ENCODE assay signal across 11 cellular contexts in the genomic region with DNA sequence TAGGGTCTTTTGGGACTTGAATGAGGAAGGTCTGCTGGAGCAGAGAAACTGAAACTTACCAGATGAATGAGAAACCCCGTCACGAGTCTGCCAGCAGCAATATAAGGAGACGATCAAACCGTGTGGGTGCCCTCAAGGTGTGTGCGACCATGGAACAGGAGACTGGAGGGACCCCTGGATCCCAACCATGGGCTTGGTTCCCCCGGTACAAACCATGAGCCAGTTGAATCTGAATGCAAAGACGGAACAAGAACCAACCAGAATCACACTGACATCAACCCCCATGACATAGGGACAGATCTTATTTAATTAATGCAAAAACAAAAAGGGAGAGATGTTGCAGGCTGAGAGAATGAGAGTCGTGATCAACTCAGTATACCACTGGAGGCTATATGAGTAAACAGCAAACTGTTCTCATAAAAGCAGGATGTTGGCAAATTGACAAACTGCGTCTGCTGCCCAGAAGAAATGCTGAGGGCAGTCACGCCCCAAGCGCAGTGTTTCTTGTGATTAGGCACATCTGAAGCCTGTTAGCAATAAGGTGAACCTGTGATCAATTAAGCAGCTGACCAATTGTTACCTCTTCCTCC.
DNase-seq lines count a peak whose midpoint lies in the region; ATAC-seq, FAIRE-seq and TF ChIP-seq lines count a peak whose summit lies in the region.
"Had no signal": no experiment of that assay in that cellular context is flagged by ENCODE, and none has a peak within 500 bp of the region (broad histone marks: within the 10 kb centered on the region; RNA-seq: fewer than 3 reads in every experiment).

No MANE protein-coding gene starts in this region.

- CTCF ChIA-PET in A549 (lab: Yijun Ruan, JAX): no interaction called here

- peak overlapping the region; percentile 76 for H3K4me2 ChIP-seq in A549

- H3K4me3 ChIP-seq in A549 (peak overlapping the region; percentile 39), SK-N-MC (peak overlapping the region; percentile 59), pancreas (no peak overlapping the region)
- H3K4me3 ChIP-seq: testis had no signal

- intact Hi-C loops in pancreas (cut with DNase I): no loop called here

- H3K9me3 ChIP-seq in A549 (no peaks in the 10 kb centered on the region), SK-N-MC (ENCODE audit: low read depth, low read length) (no peaks in the 10 kb centered on the region), pancreas (no peaks in the 10 kb centered on the region)
- H3K9me3 ChIP-seq: testis had no signal

- POLR2A ChIA-PET in A549 (lab: Yijun Ruan, JAX): no interaction called here

- TF ChIP-seq RAD21 in A549 (conservative IDR thresholded peaks at IDR 0.05 in 1 of 2, IDR thresholded peaks at IDR 0.05 in 1 of 2): no peak

- TF ChIP-seq CTCF in A549 (IDR thresholded peaks at IDR 0.05): no peak
- no peak for TF ChIP-seq CTCF in pancreas (IDR thresholded peaks at IDR 0.05)

- DNase-seq in A549 (ENCODE audit: low read depth in 1 of 2, low spot score in 1 of 2) (peak in 1 of 2 experiments; percentile 13), SK-N-MC (ENCODE audit: low read depth, low spot score) (no peak), iPS-NIHi11 (ENCODE audit: low spot score) (no peak), pancreas (no peak), germinal center (ENCODE audit: low spot score) (no peak), Kasumi-1 (lab: John Stamatoyannopoulos, UW) (no peak)
- DNase-seq: stimulated activated CD4-positive, alpha-beta T cell treated with anti-CD3 and anti-CD28 coated beads, Interleukin-4, amount 100 ng/mL, for 1 hour; testis had no signal

- FAIRE-seq in A549 (lab: Jason Lieb, UNC) (no peak), pancreas (lab: Jason Lieb, UNC) (no peak)
- FAIRE-seq: HTR-8/SVneo had no signal

- H3K4me1 ChIP-seq in A549 (no peaks in the 10 kb centered on the region), pancreas (no peaks in the 10 kb centered on the region)
- H3K4me1 ChIP-seq: testis had no signal

- H3K27me3 ChIP-seq in pancreas: no peaks in the 10 kb centered on the region
- H3K27me3 ChIP-seq: testis had no signal

- H3K36me3 ChIP-seq in SK-N-MC (ENCODE audit: insufficient read depth, low read length) (no peaks in the 10 kb centered on the region), pancreas (no peaks in the 10 kb centered on the region)

- ATAC-seq in A549: peak; percentile 51 to 56; a peak in 5 of 6 replicates
- ATAC-seq in GM18519 (IDR thresholded peaks at IDR 0.05; ENCODE audit: low FRiP score, unreplicated experiment): peak; percentile 26
- peak; percentile 39 for ATAC-seq in HG03103 (IDR thresholded peaks at IDR 0.05; ENCODE audit: low read depth, unreplicated experiment)
- no peak for ATAC-seq in pancreas

- no peak for TF ChIP-seq EP300 in A549 (IDR thresholded peaks at IDR 0.05)

- H3K27ac ChIP-seq in A549 (no peak overlapping the region), SK-N-MC (peak overlapping the region; percentile 72), pancreas (no peak overlapping the region)
- H3K27ac ChIP-seq: testis had no signal

- no peak overlapping the region for H3K9ac ChIP-seq in SK-N-MC (ENCODE audit: insufficient read length)

- no peak for TF ChIP-seq POLR2A in A549 (IDR thresholded peaks at IDR 0.05; ENCODE audit: low read length)

- WGBS in A549 (ENCODE audit: missing lambda C conversion rate): 2% methylated on average over 11 of the region's 11 CpGs
- whole genome bisulfite sequencing in pancreas, 2 donors: 57 to 67% methylated on average over 11 of the region's 11 CpGs

TF ChIP-seq in A549, 52 proteins besides CTCF, POLR2A, EP300 and RAD21:
- TF ChIP-seq JUN (IDR thresholded peaks at IDR 0.05): no peak
- TF ChIP-seq HDAC2 (IDR thresholded peaks at IDR 0.05): no peak
- no peak for TF ChIP-seq RFX5 (IDR thresholded peaks at IDR 0.05)
- no peak for TF ChIP-seq BHLHE40 (IDR thresholded peaks at IDR 0.05; ENCODE audit: low read depth, low read length)
- TF ChIP-seq EHMT2 (IDR thresholded peaks at IDR 0.05; ENCODE audit: low read depth): no peak
- TF ChIP-seq, protein P1, sequence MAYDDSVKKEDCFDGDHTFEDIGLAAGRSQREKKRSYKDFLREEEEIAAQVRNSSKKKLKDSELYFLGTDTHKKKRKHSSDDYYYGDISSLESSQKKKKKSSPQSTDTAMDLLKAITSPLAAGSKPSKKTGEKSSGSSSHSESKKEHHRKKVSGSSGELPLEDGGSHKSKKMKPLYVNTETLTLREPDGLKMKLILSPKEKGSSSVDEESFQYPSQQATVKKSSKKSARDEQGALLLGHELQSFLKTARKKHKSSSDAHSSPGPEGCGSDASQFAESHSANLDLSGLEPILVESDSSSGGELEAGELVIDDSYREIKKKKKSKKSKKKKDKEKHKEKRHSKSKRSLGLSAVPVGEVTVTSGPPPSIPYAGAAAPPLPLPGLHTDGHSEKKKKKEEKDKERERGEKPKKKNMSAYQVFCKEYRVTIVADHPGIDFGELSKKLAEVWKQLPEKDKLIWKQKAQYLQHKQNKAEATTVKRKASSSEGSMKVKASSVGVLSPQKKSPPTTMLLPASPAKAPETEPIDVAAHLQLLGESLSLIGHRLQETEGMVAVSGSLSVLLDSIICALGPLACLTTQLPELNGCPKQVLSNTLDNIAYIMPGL (CRISPR knock-in tag; IDR thresholded peaks at IDR 0.05; ENCODE audit: borderline replicate concordance): no peak
- no peak for TF ChIP-seq RCOR1 (IDR thresholded peaks at IDR 0.05; ENCODE audit: low read depth, low read length)
- TF ChIP-seq FOXS1 (CRISPR knock-in tag; IDR thresholded peaks at IDR 0.05): no peak
- TF ChIP-seq ZSCAN20 (CRISPR knock-in tag; IDR thresholded peaks at IDR 0.05): no peak
- TF ChIP-seq, protein P2, sequence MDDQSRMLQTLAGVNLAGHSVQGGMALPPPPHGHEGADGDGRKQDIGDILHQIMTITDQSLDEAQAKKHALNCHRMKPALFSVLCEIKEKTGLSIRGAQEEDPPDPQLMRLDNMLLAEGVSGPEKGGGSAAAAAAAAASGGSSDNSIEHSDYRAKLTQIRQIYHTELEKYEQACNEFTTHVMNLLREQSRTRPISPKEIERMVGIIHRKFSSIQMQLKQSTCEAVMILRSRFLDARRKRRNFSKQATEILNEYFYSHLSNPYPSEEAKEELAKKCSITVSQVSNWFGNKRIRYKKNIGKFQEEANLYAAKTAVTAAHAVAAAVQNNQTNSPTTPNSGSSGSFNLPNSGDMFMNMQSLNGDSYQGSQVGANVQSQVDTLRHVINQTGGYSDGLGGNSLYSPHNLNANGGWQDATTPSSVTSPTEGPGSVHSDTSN (IDR thresholded peaks at IDR 0.05): no peak
- TF ChIP-seq, protein P3, sequence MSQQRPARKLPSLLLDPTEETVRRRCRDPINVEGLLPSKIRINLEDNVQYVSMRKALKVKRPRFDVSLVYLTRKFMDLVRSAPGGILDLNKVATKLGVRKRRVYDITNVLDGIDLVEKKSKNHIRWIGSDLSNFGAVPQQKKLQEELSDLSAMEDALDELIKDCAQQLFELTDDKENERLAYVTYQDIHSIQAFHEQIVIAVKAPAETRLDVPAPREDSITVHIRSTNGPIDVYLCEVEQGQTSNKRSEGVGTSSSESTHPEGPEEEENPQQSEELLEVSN (IDR thresholded peaks at IDR 0.05; ENCODE audit: borderline replicate concordance, low read depth): no peak
- TF ChIP-seq, protein P4, sequence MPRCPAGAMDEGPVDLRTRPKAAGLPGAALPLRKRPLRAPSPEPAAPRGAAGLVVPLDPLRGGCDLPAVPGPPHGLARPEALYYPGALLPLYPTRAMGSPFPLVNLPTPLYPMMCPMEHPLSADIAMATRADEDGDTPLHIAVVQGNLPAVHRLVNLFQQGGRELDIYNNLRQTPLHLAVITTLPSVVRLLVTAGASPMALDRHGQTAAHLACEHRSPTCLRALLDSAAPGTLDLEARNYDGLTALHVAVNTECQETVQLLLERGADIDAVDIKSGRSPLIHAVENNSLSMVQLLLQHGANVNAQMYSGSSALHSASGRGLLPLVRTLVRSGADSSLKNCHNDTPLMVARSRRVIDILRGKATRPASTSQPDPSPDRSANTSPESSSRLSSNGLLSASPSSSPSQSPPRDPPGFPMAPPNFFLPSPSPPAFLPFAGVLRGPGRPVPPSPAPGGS (IDR thresholded peaks at IDR 0.05): no peak
- TF ChIP-seq NR3C1 (IDR thresholded peaks at IDR 0.05): no peak
- no peak for TF ChIP-seq TP53 (CRISPR knock-in tag; IDR thresholded peaks at IDR 0.05)
- no peak for TF ChIP-seq NFE2L2 (conservative IDR thresholded peaks at IDR 0.05; ENCODE audit: low read length)
- TF ChIP-seq CHD2 (IDR thresholded peaks at IDR 0.05; ENCODE audit: low read length, partially characterized antibody): no peak
- TF ChIP-seq, protein P5, sequence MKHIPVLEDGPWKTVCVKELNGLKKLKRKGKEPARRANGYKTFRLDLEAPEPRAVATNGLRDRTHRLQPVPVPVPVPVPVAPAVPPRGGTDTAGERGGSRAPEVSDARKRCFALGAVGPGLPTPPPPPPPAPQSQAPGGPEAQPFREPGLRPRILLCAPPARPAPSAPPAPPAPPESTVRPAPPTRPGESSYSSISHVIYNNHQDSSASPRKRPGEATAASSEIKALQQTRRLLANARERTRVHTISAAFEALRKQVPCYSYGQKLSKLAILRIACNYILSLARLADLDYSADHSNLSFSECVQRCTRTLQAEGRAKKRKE (CRISPR knock-in tag; IDR thresholded peaks at IDR 0.05; ENCODE audit: low read depth): no peak

Comparison
In these comparisons a context has a peak if more than half of its experiments do, and no peak if none do; other contexts are left out.
1. ATAC-seq: peak in A549 (2 of 2), GM18519 (single experiment) and HG03103 (single experiment); none in pancreas (0 of 4).
2. H3K4me3 ChIP-seq: peak in A549 (single experiment) and SK-N-MC (single experiment); none in pancreas (0 of 4).